8 cellular contexts compared by ENCODE assay signal in the genomic region with DNA sequence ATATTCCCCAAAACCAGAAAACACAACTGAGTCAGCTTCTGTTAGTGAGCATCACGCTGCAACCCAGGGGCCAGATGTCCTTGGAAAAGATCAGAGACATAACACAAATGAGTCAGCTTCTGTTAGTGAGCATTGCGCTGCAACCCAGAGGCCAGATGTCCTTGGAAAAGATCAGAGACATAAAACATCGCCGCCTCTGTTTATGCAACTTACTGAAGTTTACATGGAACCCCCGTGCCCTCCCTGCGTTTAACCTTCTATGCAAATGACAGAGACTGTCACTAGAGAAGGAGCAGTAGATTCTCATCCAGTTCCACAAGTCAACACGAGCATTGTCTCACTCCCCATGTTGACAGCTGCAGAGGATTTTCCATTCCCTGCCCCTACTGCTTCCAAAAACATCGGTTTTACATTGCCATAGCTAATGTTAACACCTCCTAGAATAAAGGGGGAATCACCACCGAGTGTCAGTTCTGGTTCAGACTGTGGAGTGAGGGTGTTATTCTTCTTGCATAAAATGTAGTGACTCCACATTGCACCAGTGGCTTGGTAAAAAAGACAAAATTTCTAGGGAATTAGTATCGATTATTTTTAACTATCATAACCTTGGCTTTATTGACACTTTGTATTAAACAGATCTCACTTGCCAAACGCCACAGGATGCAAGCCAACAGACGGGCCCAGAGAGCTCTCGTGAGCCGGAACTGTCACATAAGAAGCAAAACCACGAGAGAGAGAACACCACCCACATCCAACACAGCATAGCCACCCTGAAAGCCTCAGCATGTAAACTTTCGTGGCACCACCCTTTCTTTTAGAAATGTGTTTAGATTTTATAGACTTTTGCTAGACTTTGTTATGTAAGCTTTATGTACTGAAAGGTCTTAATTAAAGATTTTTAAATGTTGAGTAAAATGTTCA.
DNase-seq lines count a peak whose midpoint lies in the region; ATAC-seq lines count a peak whose summit lies in the region.

No MANE protein-coding gene starts in this region.

- no peak overlapping the region for H3K9ac ChIP-seq in rectal smooth muscle tissue (ENCODE audit: low read length)

- no peaks in the 10 kb centered on the region for H3K36me3 ChIP-seq in rectal smooth muscle tissue (ENCODE audit: control insufficient read depth, insufficient read depth, low read length)

- H3K9me3 Mint-ChIP-seq in T-helper 1 cell treated with Interleukin-12 subunit alpha and Interleukin-12 subunit beta and Interleukin-4 antibody, amounts not matched to agents 30 μg/mL and 1 μg/mL, for 36 hours, result peaks cover 3% of the 10 kb centered on the region
- no peaks in the 10 kb centered on the region for H3K9me3 Mint-ChIP-seq in activated naive CD4-positive, alpha-beta T cell treated with anti-CD3 and anti-CD28 coated beads, Interleukin-2, amount 10 ng/mL, durations not matched to agents 7 days and 5 days

- H3K4me3 Mint-ChIP-seq in T-helper 1 cell treated with Interleukin-12 subunit alpha and Interleukin-12 subunit beta and Interleukin-4 antibody, amounts not matched to agents 30 μg/mL and 1 μg/mL, for 36 hours, result peak overlapping the region; percentile 24
- peak overlapping the region; percentile 16 for H3K4me3 Mint-ChIP-seq in activated naive CD4-positive, alpha-beta T cell treated with anti-CD3 and anti-CD28 coated beads, Interleukin-2, amount 10 ng/mL, durations not matched to agents 7 days and 5 days

- no peaks in the 10 kb centered on the region for H3K4me1 ChIP-seq in rectal smooth muscle tissue (ENCODE audit: control insufficient read depth, insufficient read depth, low read length)

- H3K27me3 Mint-ChIP-seq in T-helper 1 cell treated with Interleukin-12 subunit alpha and Interleukin-12 subunit beta and Interleukin-4 antibody, amounts not matched to agents 30 μg/mL and 1 μg/mL, for 36 hours (ENCODE audit: low read depth), result peaks cover 33% of the 10 kb centered on the region
- H3K27me3 Mint-ChIP-seq in activated naive CD4-positive, alpha-beta T cell treated with anti-CD3 and anti-CD28 coated beads, Interleukin-2, amount 10 ng/mL, durations not matched to agents 7 days and 5 days, result peaks cover 32% of the 10 kb centered on the region

- CTCF ChIA-PET in activated naive CD4-positive, alpha-beta T cell treated with anti-CD3 and anti-CD28 coated beads, Interleukin-2, amount 10 ng/mL, durations not matched to agents 7 days and 5 days (lab: Charles Lee), result interaction anchor here (1.2 kb wide), 2 partner anchors 10 to 71 kb away, joined by 3 to 4 read pairs; no protein-coding TSS in a partner anchor

- no peak overlapping the region for H3K27ac ChIP-seq in rectal smooth muscle tissue (ENCODE audit: low read depth, low read length)

- DNase-seq in EH (ENCODE audit: low read depth) (peak; percentile 18), islet precursor cell (no peak), NCI-H774 (lab: John Stamatoyannopoulos, UW) (no peak), NCI-H2081 treated with DMSO at 0.1 percent for 48 hours (lab: John Stamatoyannopoulos, UW) (no peak)
- DNase-seq in activated naive CD4-positive, alpha-beta T cell treated with anti-CD3 and anti-CD28 coated beads, Interleukin-2, amount 10 ng/mL, durations not matched to agents 7 days and 5 days, result peak; percentile 77

- ATAC-seq in HG02885 (IDR thresholded peaks at IDR 0.05; ENCODE audit: poor library complexity, unreplicated experiment), result no peak

- H3K4me1 Mint-ChIP-seq in T-helper 1 cell treated with Interleukin-12 subunit alpha and Interleukin-12 subunit beta and Interleukin-4 antibody, amounts not matched to agents 30 μg/mL and 1 μg/mL, for 36 hours (ENCODE audit: low read depth), result peaks cover 16% of the 10 kb centered on the region
- peaks cover 33% of the 10 kb centered on the region for H3K4me1 Mint-ChIP-seq in activated naive CD4-positive, alpha-beta T cell treated with anti-CD3 and anti-CD28 coated beads, Interleukin-2, amount 10 ng/mL, durations not matched to agents 7 days and 5 days

- H3K36me3 Mint-ChIP-seq in T-helper 1 cell treated with Interleukin-12 subunit alpha and Interleukin-12 subunit beta and Interleukin-4 antibody, amounts not matched to agents 30 μg/mL and 1 μg/mL, for 36 hours (ENCODE audit: low read depth), result no peaks in the 10 kb centered on the region
- no peaks in the 10 kb centered on the region for H3K36me3 Mint-ChIP-seq in activated naive CD4-positive, alpha-beta T cell treated with anti-CD3 and anti-CD28 coated beads, Interleukin-2, amount 10 ng/mL, durations not matched to agents 7 days and 5 days

- no peaks in the 10 kb centered on the region for H3K27me3 ChIP-seq in rectal smooth muscle tissue (ENCODE audit: control insufficient read depth, insufficient read depth, low read length)

- peak overlapping the region; percentile 12 for H3K27ac Mint-ChIP-seq in T-helper 1 cell treated with Interleukin-12 subunit alpha and Interleukin-12 subunit beta and Interleukin-4 antibody, amounts not matched to agents 30 μg/mL and 1 μg/mL, for 36 hours
- H3K27ac Mint-ChIP-seq in activated naive CD4-positive, alpha-beta T cell treated with anti-CD3 and anti-CD28 coated beads, Interleukin-2, amount 10 ng/mL, durations not matched to agents 7 days and 5 days, result peak overlapping the region; percentile 75

- peak overlapping the region; percentile 23 for H3K4me3 ChIP-seq in rectal smooth muscle tissue (ENCODE audit: low read length)

Comparison
In these comparisons a context has a peak if more than half of its experiments do, and no peak if none do; other contexts are left out.
1. DNase-seq: peak in EH (single experiment) and activated naive CD4-positive, alpha-beta T cell treated with anti-CD3 and anti-CD28 coated beads, Interleukin-2, amount 10 ng/mL, durations not matched to agents 7 days and 5 days (single experiment); none in islet precursor cell (single experiment), NCI-H774 (single experiment) and NCI-H2081 treated with DMSO at 0.1 percent for 48 hours (single experiment).